In the genomic region with DNA sequence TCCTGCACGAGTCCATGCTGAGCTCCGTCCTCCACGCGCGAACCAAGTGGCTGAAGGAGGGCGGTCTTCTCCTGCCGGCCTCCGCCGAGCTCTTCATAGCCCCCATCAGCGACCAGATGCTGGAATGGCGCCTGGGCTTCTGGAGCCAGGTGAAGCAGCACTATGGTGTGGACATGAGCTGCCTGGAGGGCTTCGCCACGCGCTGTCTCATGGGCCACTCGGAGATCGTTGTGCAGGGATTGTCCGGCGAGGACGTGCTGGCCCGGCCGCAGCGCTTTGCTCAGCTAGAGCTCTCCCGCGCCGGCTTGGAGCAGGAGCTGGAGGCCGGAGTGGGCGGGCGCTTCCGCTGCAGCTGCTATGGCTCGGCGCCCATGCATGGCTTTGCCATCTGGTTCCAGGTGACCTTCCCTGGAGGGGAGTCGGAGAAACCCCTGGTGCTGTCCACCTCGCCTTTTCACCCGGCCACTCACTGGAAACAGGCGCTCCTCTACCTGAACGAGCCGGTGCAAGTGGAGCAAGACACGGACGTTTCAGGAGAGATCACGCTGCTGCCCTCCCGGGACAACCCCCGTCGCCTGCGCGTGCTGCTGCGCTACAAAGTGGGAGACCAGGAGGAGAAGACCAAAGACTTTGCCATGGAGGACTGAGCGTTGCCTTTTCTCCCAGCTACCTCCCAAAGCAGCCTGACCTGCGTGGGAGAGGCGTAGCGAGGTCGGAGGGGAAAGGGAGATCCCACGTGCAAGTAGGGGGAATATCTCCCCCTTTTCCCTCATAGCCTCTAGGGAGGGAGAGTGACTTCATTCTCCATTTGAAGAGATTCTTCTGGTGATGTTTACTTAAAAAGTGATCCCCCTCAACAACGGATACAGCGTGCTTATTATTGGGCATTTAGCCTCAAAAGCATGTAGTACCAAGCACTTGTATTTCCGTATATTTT, we compare ENCODE assay signal across 8 cellular contexts. TPM values are rescaled to one million over a fixed set of nuclear protein-coding genes. Genes with fewer than 3 reads are reported as not detected.
DNase-seq lines count a peak whose midpoint lies in the region; TF ChIP-seq lines count a peak whose summit lies in the region.

No MANE protein-coding gene starts in this region.

- 0 out of 2 replicates have a peak, but pooled peaks cover 2% of the 10 kb centered on the region for H4K20me1 ChIP-seq in Karpas-422 (ENCODE audit: insufficient read depth, low read depth, low read length)

- no peak for TF ChIP-seq CTCF in GM10248 (IDR thresholded peaks at IDR 0.05; ENCODE audit: control extremely low read depth, extremely low read depth, low read depth, missing control alignments)
- no peak for TF ChIP-seq CTCF in brain microvascular endothelial cell (IDR thresholded peaks at IDR 0.05; ENCODE audit: low read depth, low read length, missing control alignments)

- no peaks in the 10 kb centered on the region for H3K9me3 ChIP-seq in Karpas-422 (ENCODE audit: low read length)
- no peaks in the 10 kb centered on the region for H3K9me3 ChIP-seq in iPS-18a (ENCODE audit: control insufficient read depth, low read depth, low read length)

- H3K36me3 ChIP-seq in Karpas-422 (ENCODE audit: insufficient read depth, low read length) (peaks cover 13% of the 10 kb centered on the region), brain microvascular endothelial cell (replicated peaks) (no peaks in the 10 kb centered on the region), iPS-18a (ENCODE audit: control insufficient read depth, low read depth, low read length) (peaks cover 4% of the 10 kb centered on the region)

- POLR2A ChIA-PET in GM10248 (lab: Yijun Ruan, JAX), result interaction anchor here (0.7 kb wide), 1 partner anchor 76 kb away, joined by 3 read pairs; no protein-coding TSS in a partner anchor

- in situ Hi-C loops in brain microvascular endothelial cell (cut with HindIII; ENCODE audit: low pct_ligation_motif_present, low sequenced_read_pairs), result no loop called here

- H3K9ac ChIP-seq in Karpas-422 (ENCODE audit: low read length) (peak overlapping the region; percentile 95), iPS-18a (ENCODE audit: low read length) (peak overlapping the region; percentile 93)

- H3K27me3 Mint-ChIP-seq in T-helper 1 cell treated with Interleukin-12 subunit alpha and Interleukin-12 subunit beta and Interleukin-4 antibody, amounts not matched to agents 30 μg/mL and 1 μg/mL, for 36 hours (ENCODE audit: low read depth), result no peaks in the 10 kb centered on the region

- peak overlapping the region; percentile 96 for H3K27ac Mint-ChIP-seq in T-helper 1 cell treated with Interleukin-12 subunit alpha and Interleukin-12 subunit beta and Interleukin-4 antibody, amounts not matched to agents 30 μg/mL and 1 μg/mL, for 36 hours

- peak overlapping the region; percentile 83 for H3K4me2 ChIP-seq in Karpas-422 (ENCODE audit: low read depth, low read length, poor library complexity, severe bottlenecking)

- no peaks in the 10 kb centered on the region for H3K9me2 ChIP-seq in Karpas-422 (replicated peaks; ENCODE audit: insufficient read depth, low read length)

- H3K79me2 ChIP-seq in Karpas-422 (ENCODE audit: low read length), result peaks cover 19% of the 10 kb centered on the region

- peak overlapping the region; percentile 98 for H3K4me3 Mint-ChIP-seq in T-helper 1 cell treated with Interleukin-12 subunit alpha and Interleukin-12 subunit beta and Interleukin-4 antibody, amounts not matched to agents 30 μg/mL and 1 μg/mL, for 36 hours

- H3K4me3 ChIP-seq in Karpas-422 (ENCODE audit: low read length) (peak overlapping the region; percentile 99), brain microvascular endothelial cell (ENCODE audit: low read depth, low read length) (peak overlapping the region; percentile 96), iPS-18a (ENCODE audit: low read length) (peak overlapping the region; percentile 98), skeletal muscle cell (ENCODE audit: low read depth, low read length) (peak overlapping the region; percentile 82)

- peak overlapping the region; percentile 93 for H2AFZ ChIP-seq in Karpas-422 (ENCODE audit: low read length)

- no peaks in the 10 kb centered on the region for H3K9me3 Mint-ChIP-seq in T-helper 1 cell treated with Interleukin-12 subunit alpha and Interleukin-12 subunit beta and Interleukin-4 antibody, amounts not matched to agents 30 μg/mL and 1 μg/mL, for 36 hours

- H3K27ac ChIP-seq in Karpas-422 (ENCODE audit: low read length) (peak overlapping the region; percentile 61), brain microvascular endothelial cell (no peak overlapping the region), iPS-18a (ENCODE audit: low read length) (peak overlapping the region; percentile 91)

- H3K4me1 ChIP-seq in Karpas-422 (ENCODE audit: low read length), result peaks cover 18% of the 10 kb centered on the region
- peaks cover 11% of the 10 kb centered on the region for H3K4me1 ChIP-seq in iPS-18a (ENCODE audit: control insufficient read depth, low read depth, low read length)

- H3K27me3 ChIP-seq in Karpas-422 (ENCODE audit: low read length) (no peaks in the 10 kb centered on the region), brain microvascular endothelial cell (replicated peaks) (no peaks in the 10 kb centered on the region), iPS-18a (ENCODE audit: control insufficient read depth, insufficient read depth, low read length) (no peaks in the 10 kb centered on the region)

- CTCF ChIA-PET in GM10248 (lab: Yijun Ruan, JAX), result interaction anchor here (0.9 to 1.7 kb wide), 15 partner anchors 10 to 472 kb away, joined by 3 to 9 read pairs (median 3); no protein-coding TSS in a partner anchor

- peaks cover 15% of the 10 kb centered on the region for H3K4me1 Mint-ChIP-seq in T-helper 1 cell treated with Interleukin-12 subunit alpha and Interleukin-12 subunit beta and Interleukin-4 antibody, amounts not matched to agents 30 μg/mL and 1 μg/mL, for 36 hours (ENCODE audit: low read depth)

- DNase-seq in GM10248 (ENCODE audit: extremely low spot score) (peak; percentile 64), H4 (ENCODE audit: low spot score) (peak; percentile 15), Karpas-422 (peak; percentile 83), brain microvascular endothelial cell (peak; percentile 27), skeletal muscle cell (ENCODE audit: low read depth) (no peak), middle frontal gyrus (ENCODE audit: extremely low spot score, low spot score) (no peak)

- peaks cover 15% of the 10 kb centered on the region for H3K36me3 Mint-ChIP-seq in T-helper 1 cell treated with Interleukin-12 subunit alpha and Interleukin-12 subunit beta and Interleukin-4 antibody, amounts not matched to agents 30 μg/mL and 1 μg/mL, for 36 hours (ENCODE audit: low read depth)

RNA-seq across cellular contexts. Expression of gene PRMT6, which starts 1.0 kb away (rescaled TPM):
- total RNA-seq in H4 (2014; rRNA removed; shearing (Covaris generic)), result 21.3 and 24.5 TPM in 2 replicates
- 12.3 and 18.8 TPM in 2 replicates for total RNA-seq in Karpas-422 (2014; rRNA removed; shearing (Covaris generic); ENCODE audit: low replicate concordance)

Comparison
In these comparisons a context has a peak if more than half of its experiments do, and no peak if none do; other contexts are left out.
1. DNase-seq: peak in GM10248 (single experiment), H4 (single experiment), Karpas-422 (single experiment) and brain microvascular endothelial cell (single experiment); none in skeletal muscle cell (single experiment) and middle frontal gyrus (single experiment).
2. Peak in every context shown above with its lines, with median percentiles within 50 percentile points of each other: H3K4me3 ChIP-seq.